ENCODE assay signal across 9 cellular contexts in the genomic region with DNA sequence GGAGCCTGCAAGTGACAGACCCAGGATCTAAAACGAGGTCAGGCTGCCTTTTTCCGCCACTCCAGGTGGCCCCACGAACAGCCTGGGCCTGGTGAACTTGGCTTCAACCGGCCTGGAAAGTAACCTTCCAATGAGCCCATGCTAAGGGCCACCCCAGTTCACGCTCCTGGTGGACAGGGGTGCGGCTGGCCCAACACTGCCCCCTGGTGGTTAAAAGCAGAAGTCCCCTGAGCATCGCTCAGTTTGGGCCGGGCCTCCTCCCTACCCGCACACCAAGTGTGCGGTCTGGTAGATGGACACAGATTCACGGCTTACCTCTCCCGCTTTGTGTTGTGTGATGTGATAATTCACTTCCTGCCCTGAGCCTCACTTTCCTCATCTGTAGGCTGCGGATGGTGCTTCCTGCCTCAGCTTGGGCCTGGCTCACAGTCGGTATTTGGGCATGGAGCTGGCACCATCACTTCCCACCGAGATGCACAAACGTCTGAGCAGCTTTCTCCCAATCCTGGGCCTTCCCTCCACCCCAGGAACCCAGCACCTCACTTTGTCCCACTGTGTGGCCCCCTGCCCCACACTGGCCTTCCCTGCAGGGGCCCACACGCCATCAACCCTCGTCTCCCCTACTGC. TPM values are rescaled to one million over a fixed set of nuclear protein-coding genes. Genes with fewer than 3 reads are reported as not detected.
A peak's percentile ranks its signal among the peaks of the same experiment; 100 is the strongest.
DNase-seq lines count a peak whose midpoint lies in the region; FAIRE-seq and TF ChIP-seq lines count a peak whose summit lies in the region.
"Had no signal": no experiment of that assay in that cellular context is flagged by ENCODE, and none has a peak within 500 bp of the region (broad histone marks: within the 10 kb centered on the region; RNA-seq: fewer than 3 reads in every experiment).

No MANE protein-coding gene starts in this region.

- DNase-seq in NCI-H1436 (lab: John Stamatoyannopoulos, UW): peak; percentile 29
- no peak for DNase-seq in NCI-H1436 treated with DMSO at 0.1 percent for 48 hours (lab: John Stamatoyannopoulos, UW)
- no peak for DNase-seq in LNCaP clone FGC (ENCODE audit: low read depth)
- DNase-seq in activated CD4-positive, CD25-positive, alpha-beta regulatory T cell (lab: John Stamatoyannopoulos, UW): peak; percentile 52 to 66 (median 58)
- DNase-seq in breast epithelium (ENCODE audit: low spot score in 2 of 2): peak; percentile 37 to 72
- DNase-seq in kidney: no peak
- peak; percentile 75 for DNase-seq in stimulated activated CD4-positive, alpha-beta T cell treated with anti-CD3 and anti-CD28 coated beads, Interleukin-1b, Interleukin-23, amount 100 ng/mL, for 48 hours
- DNase-seq in NCI-H2081 treated with DMSO at 0.1 percent for 48 hours (lab: John Stamatoyannopoulos, UW): no peak

- H3K9me3 ChIP-seq in breast epithelium: no peaks in the 10 kb centered on the region
- no peaks in the 10 kb centered on the region for H3K9me3 ChIP-seq in kidney (ENCODE audit: control insufficient read depth in 1 of 2, low read length in 2 of 2)

- TF ChIP-seq CTCF in LNCaP clone FGC (IDR thresholded peaks at IDR 0.05; ENCODE audit: control insufficient read depth, extremely low read depth, insufficient read depth): peak; percentile 85
- peak; percentile 85 to 97 (median 92) for TF ChIP-seq CTCF in breast epithelium (IDR thresholded peaks at IDR 0.05)
- TF ChIP-seq CTCF in kidney (IDR thresholded peaks at IDR 0.05; ENCODE audit: borderline replicate concordance, extremely low read depth, insufficient read depth): peak; percentile 88

- H3K4me1 ChIP-seq in breast epithelium (no peaks in the 10 kb centered on the region), kidney (ENCODE audit: control insufficient read depth in 1 of 2, insufficient read depth in 1 of 2, low read depth in 1 of 2, low read length in 2 of 2) (no peaks in the 10 kb centered on the region)

- no peaks in the 10 kb centered on the region for H3K27me3 ChIP-seq in breast epithelium

- H3K9ac ChIP-seq in kidney (ENCODE audit: low read length in 2 of 2): no peak overlapping the region

- no peak for TF ChIP-seq POLR2A in breast epithelium (IDR thresholded peaks at IDR 0.05)

- no peak overlapping the region for H3K27ac ChIP-seq in breast epithelium
- H3K27ac ChIP-seq in kidney (ENCODE audit: low read depth in 2 of 2, low read length in 2 of 2): no peak overlapping the region

- no peak for FAIRE-seq in kidney (lab: Jason Lieb, UNC)

- H3K4me3 ChIP-seq in LNCaP clone FGC (ENCODE audit: low read depth, low read length): no peak overlapping the region
- H3K4me3 ChIP-seq in breast epithelium: no peak overlapping the region
- no peak overlapping the region for H3K4me3 ChIP-seq in kidney (ENCODE audit: low read length in 2 of 2)

- intact Hi-C loops in breast epithelium (cut with DNase I; ENCODE audit: low total_unique reads): no loop called here
- intact Hi-C loops in kidney (cut with DNase I): no loop called here

- H3K36me3 ChIP-seq in breast epithelium (no peaks in the 10 kb centered on the region), kidney (ENCODE audit: control insufficient read depth in 1 of 2, insufficient read depth in 2 of 2, low read length in 2 of 2) (no peaks in the 10 kb centered on the region)

RNA-seq across cellular contexts. Expression of a gene that starts 13.7 kb away (rescaled TPM):
- total RNA-seq in breast epithelium (not detected), kidney (not detected)
- not detected for polyA plus RNA-seq in kidney (ENCODE audit: insufficient read depth, low read depth, low replicate concordance)
- total RNA-seq: mononuclear cell had no signal

RNA-seq across cellular contexts. Expression of a gene that starts 20.0 kb away (rescaled TPM):
- total RNA-seq in breast epithelium: under 1 TPM in 1 of 3 donors, not detected in 2; 0.29 TPM
- total RNA-seq in kidney: 0.63 TPM
- polyA plus RNA-seq in kidney (ENCODE audit: insufficient read depth, low read depth, low replicate concordance): 0.41 TPM
- total RNA-seq: mononuclear cell had no signal

RNA-seq across cellular contexts. Expression of a gene that starts 59.9 kb away (rescaled TPM):
- total RNA-seq in breast epithelium (10 to 100 TPM in 2 of 3 donors, 1 to 10 TPM in 1; 2.9 to 16.7 (median 14.4) TPM), kidney (8.1 TPM)
- 82.6 TPM for polyA plus RNA-seq in kidney (ENCODE audit: insufficient read depth, low read depth, low replicate concordance)

Comparison
In these comparisons a context has a peak if more than half of its experiments do, and no peak if none do; other contexts are left out.
1. DNase-seq: peak in NCI-H1436 (single experiment), activated CD4-positive, CD25-positive, alpha-beta regulatory T cell (4 of 4), breast epithelium (2 of 2) and stimulated activated CD4-positive, alpha-beta T cell treated with anti-CD3 and anti-CD28 coated beads, Interleukin-1b, Interleukin-23, amount 100 ng/mL, for 48 hours (single experiment); none in NCI-H1436 treated with DMSO at 0.1 percent for 48 hours (single experiment), LNCaP clone FGC (single experiment), kidney (single experiment) and NCI-H2081 treated with DMSO at 0.1 percent for 48 hours (single experiment).
2. Peak in every context shown above with its lines, with median percentiles within 50 percentile points of each other: CTCF ChIP-seq.